Comparison of ENCODE assay signal across 15 cellular contexts in the genomic region with DNA sequence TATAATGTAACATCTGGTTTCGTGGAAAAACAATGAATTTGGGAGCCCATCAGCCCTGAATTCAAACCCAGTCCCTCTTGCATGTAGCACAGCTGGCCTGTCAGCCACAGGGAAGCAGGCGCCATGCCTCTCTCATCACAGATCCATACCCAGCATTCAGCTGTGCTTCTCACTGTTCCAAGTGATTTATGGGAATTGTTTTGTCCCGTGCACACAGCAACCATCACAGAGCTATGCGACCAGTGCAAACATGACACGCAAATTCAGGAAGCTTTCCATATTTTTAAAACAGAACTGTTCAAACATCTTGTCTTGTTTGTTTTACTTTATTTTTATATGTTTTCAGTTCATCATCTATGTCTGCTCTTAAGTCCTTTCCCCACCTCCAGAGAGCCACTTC.
DNase-seq lines count a peak whose midpoint lies in the region; ATAC-seq and TF ChIP-seq lines count a peak whose summit lies in the region.
"Had no signal": no experiment of that assay in that cellular context is flagged by ENCODE, and none has a peak within 500 bp of the region (broad histone marks: within the 10 kb centered on the region; RNA-seq: fewer than 3 reads in every experiment).

No MANE protein-coding gene starts in this region.

- H3K36me3 Mint-ChIP-seq in brain (peaks cover 8% of the 10 kb centered on the region), nephron (ENCODE audit: low read depth) (peaks cover 7% of the 10 kb centered on the region)
- no peaks in the 10 kb centered on the region for H3K36me3 Mint-ChIP-seq in effector memory CD8-positive, alpha-beta T cell (ENCODE audit: insufficient read depth)
- H3K36me3 Mint-ChIP-seq: CD4-positive, CD25-positive, alpha-beta regulatory T cell had no signal

- no peak overlapping the region for H3K9ac ChIP-seq in BLaER1

- peaks cover 39% of the 10 kb centered on the region for H3K4me1 ChIP-seq in BLaER1
- H3K4me1 ChIP-seq: A549, HAP-1 had no signal

- peak overlapping the region in 3 of 5 experiments; percentile 28 to 77 (median 74) for H3K27ac Mint-ChIP-seq in brain
- H3K27ac Mint-ChIP-seq in nephron, result peak overlapping the region in 2 of 3 experiments; percentile 45 to 62
- H3K27ac Mint-ChIP-seq in effector memory CD8-positive, alpha-beta T cell, result no peak overlapping the region
- H3K27ac Mint-ChIP-seq: CD4-positive, CD25-positive, alpha-beta regulatory T cell had no signal

- peaks cover 36% of the 10 kb centered on the region for H3K9me3 ChIP-seq in BLaER1
- H3K9me3 ChIP-seq: HAP-1 had no signal

- H3K9me3 Mint-ChIP-seq in brain (peaks cover 17 to 27% (median 19%) of the 10 kb centered on the region in 5 experiments), nephron (peaks cover 16% of the 10 kb centered on the region)
- H3K9me3 Mint-ChIP-seq in effector memory CD8-positive, alpha-beta T cell, result peaks cover 7 to 11% of the 10 kb centered on the region in 2 donors

- no peak for TF ChIP-seq CTCF in brain (conservative IDR thresholded peaks at IDR 0.05)
- no peak for TF ChIP-seq CTCF in nephron (IDR thresholded peaks at IDR 0.05; ENCODE audit: unreplicated experiment in 3 of 3)

- H3K4me3 Mint-ChIP-seq in brain (no peak overlapping the region), nephron (no peak overlapping the region)
- H3K4me3 Mint-ChIP-seq in effector memory CD8-positive, alpha-beta T cell, result no peak overlapping the region
- H3K4me3 Mint-ChIP-seq: CD4-positive, CD25-positive, alpha-beta regulatory T cell had no signal

- ATAC-seq in HG03354 (IDR thresholded peaks at IDR 0.05; ENCODE audit: poor library complexity, severe bottlenecking, unreplicated experiment), result no peak
- no peak for ATAC-seq in effector memory CD8-positive, alpha-beta T cell (replicated peaks)
- no peak for ATAC-seq in HG02973 (IDR thresholded peaks at IDR 0.05; ENCODE audit: unreplicated experiment)
- ATAC-seq: GM12878, K562 had no signal

- H3K4me2 ChIP-seq in BLaER1, result peak overlapping the region; percentile 78
- H3K4me2 ChIP-seq: A549 had no signal

- DNase-seq in DMS153 treated with DMSO at 0.1 percent for 48 hours (lab: John Stamatoyannopoulos, UW; ENCODE audit: unreplicated experiment) (peak; percentile 6), KG1 (lab: John Stamatoyannopoulos, UW) (no peak)
- no peak for DNase-seq in effector memory CD8-positive, alpha-beta T cell
- DNase-seq: CD4-positive, CD25-positive, alpha-beta regulatory T cell; DMS79 had no signal

- H3K36me3 ChIP-seq in BLaER1, result no peaks in the 10 kb centered on the region
- H3K36me3 ChIP-seq: HAP-1 had no signal

- no peak overlapping the region for H3K4me3 ChIP-seq in BLaER1
- H3K4me3 ChIP-seq: A549, GM12878, HAP-1, K562 had no signal

- H3K27me3 ChIP-seq in BLaER1, result no peaks in the 10 kb centered on the region

- no peak overlapping the region for H3K27ac ChIP-seq in BLaER1
- H3K27ac ChIP-seq: A549, HL-60 had no signal

- H3K4me1 Mint-ChIP-seq in brain, result peaks cover 49% of the 10 kb centered on the region
- peaks cover 34% of the 10 kb centered on the region for H3K4me1 Mint-ChIP-seq in nephron
- peaks cover 0 to 2% of the 10 kb centered on the region in 2 donors for H3K4me1 Mint-ChIP-seq in effector memory CD8-positive, alpha-beta T cell (ENCODE audit: low read depth in 2 of 2)
- H3K4me1 Mint-ChIP-seq: CD4-positive, CD25-positive, alpha-beta regulatory T cell had no signal

- H3K27me3 Mint-ChIP-seq in brain (peaks cover 7% of the 10 kb centered on the region), nephron (ENCODE audit: low read depth) (peaks cover 3% of the 10 kb centered on the region)
- no peaks in the 10 kb centered on the region for H3K27me3 Mint-ChIP-seq in effector memory CD8-positive, alpha-beta T cell
- H3K27me3 Mint-ChIP-seq: CD4-positive, CD25-positive, alpha-beta regulatory T cell had no signal

- no peaks in the 10 kb centered on the region for H4K20me1 ChIP-seq in BLaER1

Comparison
In these comparisons a context has a peak if more than half of its experiments do, and no peak if none do; other contexts are left out.
1. H3K27ac Mint-ChIP-seq: peak in brain (3 of 5) and nephron (2 of 3); none in effector memory CD8-positive, alpha-beta T cell (0 of 2).